Comparison of ENCODE assay signal across 9 cellular contexts in genomic region chr1:156659672-156659993, GRCh38. TPM values are rescaled to one million over a fixed set of nuclear protein-coding genes. Genes with fewer than 3 reads are reported as not detected.
A peak's percentile ranks its signal among the peaks of the same experiment; 100 is the strongest.
DNase-seq lines count a peak whose midpoint lies in the region; ATAC-seq, FAIRE-seq and TF ChIP-seq lines count a peak whose summit lies in the region.
"Had no signal": no experiment of that assay in that cellular context is flagged by ENCODE, and none has a peak within 500 bp of the region (broad histone marks: within the 10 kb centered on the region; RNA-seq: fewer than 3 reads in every experiment).

No MANE protein-coding gene starts in this region.

- peaks cover 48% of the 10 kb centered on the region; the same call in 2 of the 3 replicates for H3K36me3 ChIP-seq in K562 (ENCODE audit: control insufficient read depth, insufficient read depth, low read length)

- no peak for TF ChIP-seq EP300 in K562 (IDR thresholded peaks at IDR 0.05; ENCODE audit: low read length)

- FAIRE-seq in K562 (lab: Jason Lieb, UNC): no peak

- H4K20me1 ChIP-seq in K562 (replicated peaks; ENCODE audit: control insufficient read depth, insufficient read depth, low read length): peaks cover 52% of the 10 kb centered on the region

- H3K9me1 ChIP-seq in K562 (ENCODE audit: control insufficient read depth, insufficient read depth, low read length): peaks cover 34% of the 10 kb centered on the region

- CTCF ChIA-PET in AG04450 (lab: Charles Lee): interaction anchor here (0.7 to 7.5 kb wide), 24 partner anchors 8 to 274 kb away, joined by 3 to 204 read pairs (median 5); partner anchors contain the start of genes CRABP2, ISG20L2, LRRC71 and METTL25B
- CTCF ChIA-PET in K562 (lab: Yijun Ruan, JAX; ENCODE audit: low intra/inter-chr PET ratio): interaction anchor here (0.6 to 5.1 kb wide), 7 partner anchors 19 to 230 kb away, joined by 3 to 110 read pairs (median 35); partner anchors contain the start of genes CRABP2 and NES

- POLR2A ChIA-PET in AG04450 (lab: Yijun Ruan, JAX) (interaction anchor here (0.8 kb wide), 1 partner anchor 36 kb away, joined by 4 read pairs; no protein-coding TSS in a partner anchor), K562 (lab: Yijun Ruan, JAX) (interaction anchor here (0.6 to 2.9 kb wide), 9 partner anchors 10 to 235 kb away, joined by 3 to 12 read pairs (median 4); partner anchors contain the start of genes ISG20L2 and METTL25B)

- H3K9me3 Mint-ChIP-seq in HFFc6: no peaks in the 10 kb centered on the region
- no peaks in the 10 kb centered on the region for H3K9me3 Mint-ChIP-seq in naive B cell

- 14% methylated on average over 6 of the region's 6 CpGs for WGBS in K562 (ENCODE audit: insufficient coverage, low coverage, missing lambda C conversion rate)

- H3K4me1 Mint-ChIP-seq in HFFc6 (ENCODE audit: low read depth) (peaks cover 67% of the 10 kb centered on the region), naive B cell (peaks cover 72 to 90% (median 87%) of the 10 kb centered on the region in 3 donors)

- H3K4me3 ChIP-seq in AG04450 (ENCODE audit: low read depth, low read length): no peak overlapping the region
- H3K4me3 ChIP-seq in K562: peak overlapping the region; percentile 79

- no peak for ATAC-seq in K562
- no peak for ATAC-seq in naive B cell (ENCODE audit: low read depth in 2 of 2)
- no peak for ATAC-seq in GM21367 (IDR thresholded peaks at IDR 0.05; ENCODE audit: unreplicated experiment)
- no peak for ATAC-seq in GM19397 (IDR thresholded peaks at IDR 0.05; ENCODE audit: unreplicated experiment)

- H3K27ac ChIP-seq in AG04450 (ENCODE audit: low read depth, low read length): peak overlapping the region; percentile 47
- peak overlapping the region; percentile 68; the same call in 2 of the 3 replicates for H3K27ac ChIP-seq in K562 (ENCODE audit: extremely low read depth, low read depth, low read length)

- peak overlapping the region; percentile 81 for H3K27ac Mint-ChIP-seq in HFFc6
- peak overlapping the region in 3 of 6 donors; percentile 32 to 80 (median 37) for H3K27ac Mint-ChIP-seq in naive B cell

- peaks cover 28% of the 10 kb centered on the region for H3K27me3 ChIP-seq in AG04450 (ENCODE audit: control insufficient read depth, insufficient read depth, low read length)
- H3K27me3 ChIP-seq in K562 (ENCODE audit: control insufficient read depth in 2 of 2, insufficient read depth in 2 of 2, low read length in 2 of 2): no peaks in the 10 kb centered on the region

- peak overlapping the region; percentile 77 to 92 for H3K9ac ChIP-seq in K562 (ENCODE audit: insufficient read depth in 1 of 2, low read depth in 2 of 2, low read length in 2 of 2)

- no peak for TF ChIP-seq POLR2A in K562 (conservative IDR thresholded peaks at IDR 0.05)

- DNase-seq in AG04450 (ENCODE audit: low read depth, low spot score) (no peak), HFFc6 (no peak), K562 (ENCODE audit: extremely low read depth in 1 of 4, low spot score in 3 of 4) (no peak), naive B cell (no peak), NCI-H526 (lab: John Stamatoyannopoulos, UW) (no peak)
- DNase-seq in stimulated activated CD4-positive, alpha-beta T cell treated with anti-CD3 and anti-CD28 coated beads, Interleukin-2, amount 100 ng/mL, for 24 hours: no peak

- peaks cover 76% of the 10 kb centered on the region for H3K79me2 ChIP-seq in K562 (ENCODE audit: control insufficient read depth, insufficient read depth, low read length)

- H3K27me3 Mint-ChIP-seq in HFFc6 (ENCODE audit: insufficient read depth) (peaks cover 19% of the 10 kb centered on the region), naive B cell (peaks cover 19 to 59% (median 35%) of the 10 kb centered on the region in 3 donors)

- H3K36me3 Mint-ChIP-seq in HFFc6 (ENCODE audit: low read depth): no peaks in the 10 kb centered on the region
- no peaks in the 10 kb centered on the region for H3K36me3 Mint-ChIP-seq in naive B cell

- H3K9me3 ChIP-seq in AG04450 (ENCODE audit: control insufficient read depth, insufficient read depth, low read length) (no peaks in the 10 kb centered on the region; the same call in 1 of the 2 replicates), K562 (replicated peaks; ENCODE audit: control insufficient read depth, insufficient read depth, low read depth, low read length) (no peaks in the 10 kb centered on the region)

- in situ Hi-C loops in K562 (cut with MboI): no loop called here

- H3K4me2 ChIP-seq in K562 (ENCODE audit: insufficient read depth, low read length): peak overlapping the region; percentile 93

- H3K4me1 ChIP-seq in K562 (replicated peaks in 1 of 2; ENCODE audit: control insufficient read depth in 2 of 2, insufficient read depth in 2 of 2, low read length in 2 of 2): peaks cover 66 to 79% of the 10 kb centered on the region in 2 experiments

- no TSS peak for BruUV-seq in K562 (replicated peaks; lab: Mats Ljungman, UMichigan)

- H2AFZ ChIP-seq in K562 (ENCODE audit: low read depth, low read length): no peak overlapping the region

- no peak for TF ChIP-seq RAD21 in K562 (CRISPR knock-in tag; conservative IDR thresholded peaks at IDR 0.05 in 1 of 2, IDR thresholded peaks at IDR 0.05 in 1 of 2)

- H3K4me3 Mint-ChIP-seq in HFFc6 (peak overlapping the region; percentile 73), naive B cell (peak overlapping the region in 6 of 8 donors; percentile 15 to 72 (median 62))

- TF ChIP-seq CTCF in AG04450 (IDR thresholded peaks at IDR 0.05; ENCODE audit: low read depth, low read length) (no peak), HFFc6 (IDR thresholded peaks at IDR 0.05) (no peak), K562 (IDR thresholded peaks at IDR 0.05 in 2 of 3, conservative IDR thresholded peaks at IDR 0.05 in 1 of 3; ENCODE audit: insufficient read depth in 2 of 3, low read depth in 1 of 3, low read length in 3 of 3) (no peak)

- intact Hi-C loops in K562 (cut with micrococcal nuclease): no loop called here

RNA-seq across cellular contexts. Expression of gene NES, which starts 17.6 kb away (rescaled TPM):
- 15.7 and 19.2 TPM in 2 replicates for polyA plus RNA-seq in AG04450 (2011; rRNA removed)
- polyA minus RNA-seq in AG04450 (2011; rRNA and poly(A)+ RNA removed): 18.7 and 20.4 TPM in 2 replicates
- 100 to 1,000 TPM; 106 to 126 (median 116) TPM for total RNA-seq in HFFc6 (2021; fragmentation: NEBNext Ultra II Directional; extraction: Animal tissue kit (Norgen Biotek cat#: 25700))
- total RNA-seq in K562 (2011; cell fraction: chromatin; rRNA removed; ENCODE audit: low replicate concordance): 1.5 and 2.0 TPM in 2 replicates
- total RNA-seq in K562 (2011; cell fraction: nucleolus; rRNA removed): 1.7 TPM in 2 replicates
- 1.8 and 3.1 TPM in 2 replicates for total RNA-seq in K562 (2011; cell fraction: nucleoplasm; rRNA removed)
- 5.8 and 6.6 TPM in 2 replicates for total RNA-seq in K562 (2014; rRNA removed)
- total RNA-seq in K562 (2014; rRNA removed; fragmentation: Illumina TruSeq; extraction: Trizol): 3.3 and 4.1 TPM in 2 replicates
- 4.8 and 4.9 TPM in 2 replicates for total RNA-seq in K562 (2015; rRNA removed; fragmentation: Illumina TruSeq; extraction: Trizol)
- total RNA-seq in K562 (2021): 5.5 and 8.6 TPM in 2 replicates
- 2.7 TPM in 2 replicates for polyA plus RNA-seq in K562 (2011; rRNA removed)
- polyA plus RNA-seq in K562 (2011; cell fraction: cytosol; rRNA removed): 1.5 and 2.5 TPM in 2 replicates
- 3.2 and 5.5 TPM in 2 replicates for polyA plus RNA-seq in K562 (2011; cell fraction: nucleus; rRNA removed)
- polyA plus RNA-seq in K562 (2012): 6.5 and 7.0 TPM in 2 replicates
- polyA plus RNA-seq in K562 (2014; fragmentation: Illumina TruSeq; extraction: Trizol): 5.4 and 6.3 TPM in 2 replicates
- under 1 TPM; 0.10 to 0.13 TPM for polyA plus RNA-seq in K562 (2014; fragmentation: Nextera tagmentation; extraction: Ambion mirVana)
- 2.5 and 4.2 TPM in 2 replicates for polyA plus RNA-seq in K562 (2014; rRNA removed)
- polyA minus RNA-seq in K562 (2011; rRNA and poly(A)+ RNA removed): 2.3 and 2.4 TPM in 2 replicates
- 3.8 and 5.4 TPM in 2 replicates for polyA minus RNA-seq in K562 (2011; cell fraction: cytosol; rRNA and poly(A)+ RNA removed)
- 1.2 and 1.4 TPM in 2 replicates for polyA minus RNA-seq in K562 (2011; cell fraction: nucleus; rRNA and poly(A)+ RNA removed)
- polyA plus RNA-seq in naive B cell (ENCODE audit: low read depth in 6 of 6): not detected

RNA-seq across cellular contexts. Expression of gene BCAN, which starts 17.7 kb away (rescaled TPM):
- polyA plus RNA-seq in AG04450 (2011; rRNA removed): 0.05 TPM in 1 of 2 replicates, not detected in the other
- not detected in 2 replicates for polyA minus RNA-seq in AG04450 (2011; rRNA and poly(A)+ RNA removed)
- not detected for total RNA-seq in HFFc6 (2021; fragmentation: NEBNext Ultra II Directional; extraction: Animal tissue kit (Norgen Biotek cat#: 25700))
- 0.12 TPM in 1 of 2 replicates, not detected in the other for total RNA-seq in K562 (2011; cell fraction: chromatin; rRNA removed; ENCODE audit: low replicate concordance)
- 0.17 and 0.26 TPM in 2 replicates for total RNA-seq in K562 (2011; cell fraction: nucleolus; rRNA removed)
- total RNA-seq in K562 (2011; cell fraction: nucleoplasm; rRNA removed): not detected in 2 replicates
- total RNA-seq in K562 (2014; rRNA removed): 0.12 TPM in 1 of 2 replicates, not detected in the other
- total RNA-seq in K562 (2014; rRNA removed; fragmentation: Illumina TruSeq; extraction: Trizol): not detected in 2 replicates
- 0.08 TPM in 1 of 2 replicates, not detected in the other for total RNA-seq in K562 (2015; rRNA removed; fragmentation: Illumina TruSeq; extraction: Trizol)
- 0.22 TPM in 1 of 2 replicates, not detected in the other for total RNA-seq in K562 (2021)
- 0.06 and 0.09 TPM in 2 replicates for polyA plus RNA-seq in K562 (2011; rRNA removed)
- polyA plus RNA-seq in K562 (2011; cell fraction: cytosol; rRNA removed): 0.04 and 0.25 TPM in 2 replicates
- polyA plus RNA-seq in K562 (2011; cell fraction: nucleus; rRNA removed): 0.06 and 0.21 TPM in 2 replicates
- polyA plus RNA-seq in K562 (2012): 0.35 and 0.52 TPM in 2 replicates
- 0.19 and 0.33 TPM in 2 replicates for polyA plus RNA-seq in K562 (2014; fragmentation: Illumina TruSeq; extraction: Trizol)
- polyA plus RNA-seq in K562 (2014; fragmentation: Nextera tagmentation; extraction: Ambion mirVana): under 1 TPM in 1 of 2 experiments, not detected in 1; 0.04 TPM
- 0.22 and 0.23 TPM in 2 replicates for polyA plus RNA-seq in K562 (2014; rRNA removed)
- not detected in 2 replicates for polyA minus RNA-seq in K562 (2011; rRNA and poly(A)+ RNA removed)
- not detected in 2 replicates for polyA minus RNA-seq in K562 (2011; cell fraction: cytosol; rRNA and poly(A)+ RNA removed)
- not detected in 2 replicates for polyA minus RNA-seq in K562 (2011; cell fraction: nucleus; rRNA and poly(A)+ RNA removed)
- not detected for polyA plus RNA-seq in naive B cell (ENCODE audit: low read depth in 6 of 6)
- total RNA-seq: Daoy had no signal

RNA-seq across cellular contexts. Expression of gene HAPLN2, which starts 40.4 kb away (rescaled TPM):
- not detected in 2 replicates for polyA plus RNA-seq in AG04450 (2011; rRNA removed)
- not detected in 2 replicates for polyA minus RNA-seq in AG04450 (2011; rRNA and poly(A)+ RNA removed)
- total RNA-seq in HFFc6 (2021; fragmentation: NEBNext Ultra II Directional; extraction: Animal tissue kit (Norgen Biotek cat#: 25700)): not detected
- 1.4 TPM in 1 of 2 replicates, not detected in the other for total RNA-seq in K562 (2011; cell fraction: chromatin; rRNA removed; ENCODE audit: low replicate concordance)
- total RNA-seq in K562 (2011; cell fraction: nucleolus; rRNA removed): 3.0 TPM in 2 replicates
- 0.53 and 0.88 TPM in 2 replicates for total RNA-seq in K562 (2011; cell fraction: nucleoplasm; rRNA removed)
- total RNA-seq in K562 (2014; rRNA removed): 3.1 and 3.8 TPM in 2 replicates
- total RNA-seq in K562 (2014; rRNA removed; fragmentation: Illumina TruSeq; extraction: Trizol): not detected in 2 replicates
- total RNA-seq in K562 (2015; rRNA removed; fragmentation: Illumina TruSeq; extraction: Trizol): 0.14 and 0.19 TPM in 2 replicates
- 3.6 and 5.2 TPM in 2 replicates for total RNA-seq in K562 (2021)
- polyA plus RNA-seq in K562 (2011; rRNA removed): 0.39 and 0.76 TPM in 2 replicates
- polyA plus RNA-seq in K562 (2011; cell fraction: cytosol; rRNA removed): 1.3 and 4.1 TPM in 2 replicates
- polyA plus RNA-seq in K562 (2011; cell fraction: nucleus; rRNA removed): 6.5 and 10.9 TPM in 2 replicates
- 0.95 and 3.3 TPM in 2 replicates for polyA plus RNA-seq in K562 (2012)
- polyA plus RNA-seq in K562 (2014; fragmentation: Illumina TruSeq; extraction: Trizol): 0.17 TPM in 1 of 2 replicates, not detected in the other
- not detected for polyA plus RNA-seq in K562 (2014; fragmentation: Nextera tagmentation; extraction: Ambion mirVana)
- polyA plus RNA-seq in K562 (2014; rRNA removed): 4.4 and 4.5 TPM in 2 replicates
- polyA minus RNA-seq in K562 (2011; rRNA and poly(A)+ RNA removed): 0.35 TPM in 1 of 2 replicates, not detected in the other
- not detected in 2 replicates for polyA minus RNA-seq in K562 (2011; cell fraction: cytosol; rRNA and poly(A)+ RNA removed)
- polyA minus RNA-seq in K562 (2011; cell fraction: nucleus; rRNA and poly(A)+ RNA removed): 3.1 and 3.8 TPM in 2 replicates
- polyA plus RNA-seq in naive B cell (ENCODE audit: low read depth in 6 of 6): not detected

RNA-seq across cellular contexts. Expression of gene CRABP2, which starts 45.8 kb away (rescaled TPM):
- polyA plus RNA-seq in AG04450 (2011; rRNA removed) (12.8 and 15.5 TPM in 2 replicates), K562 (2011; rRNA removed) (0.50 and 1.5 TPM in 2 replicates), K562 (2014; fragmentation: Illumina TruSeq; extraction: Trizol) (1.9 and 2.5 TPM in 2 replicates), K562 (2014; fragmentation: Nextera tagmentation; extraction: Ambion mirVana) (under 1 TPM; 0.30 to 0.52 TPM), K562 (2014; rRNA removed) (0.82 and 1.2 TPM in 2 replicates), naive B cell (ENCODE audit: low read depth in 6 of 6) (under 1 TPM in 1 of 6 donors, not detected in 5; 0.29 TPM)
- 5.4 and 5.8 TPM in 2 replicates for polyA minus RNA-seq in AG04450 (2011; rRNA and poly(A)+ RNA removed)
- 10 to 100 TPM; 55.9 to 70.4 (median 59.2) TPM for total RNA-seq in HFFc6 (2021; fragmentation: NEBNext Ultra II Directional; extraction: Animal tissue kit (Norgen Biotek cat#: 25700))
- 0.86 TPM in 1 of 2 replicates, not detected in the other for total RNA-seq in K562 (2011; cell fraction: chromatin; rRNA removed; ENCODE audit: low replicate concordance)
- total RNA-seq in K562 (2011; cell fraction: nucleolus; rRNA removed): 0.39 and 1.0 TPM in 2 replicates
- total RNA-seq in K562 (2011; cell fraction: nucleoplasm; rRNA removed): 0.44 TPM in 1 of 2 replicates, not detected in the other
- total RNA-seq in K562 (2014; rRNA removed) (0.86 and 1.2 TPM in 2 replicates), K562 (2014; rRNA removed; fragmentation: Illumina TruSeq; extraction: Trizol) (0.32 and 0.36 TPM in 2 replicates), K562 (2015; rRNA removed; fragmentation: Illumina TruSeq; extraction: Trizol) (0.72 and 1.3 TPM in 2 replicates), K562 (2021) (1.5 and 1.6 TPM in 2 replicates)
- polyA plus RNA-seq in K562 (2011; cell fraction: cytosol; rRNA removed): 0.58 and 1.3 TPM in 2 replicates
- polyA plus RNA-seq in K562 (2011; cell fraction: nucleus; rRNA removed): 1.8 and 2.6 TPM in 2 replicates
- 2.6 and 2.9 TPM in 2 replicates for polyA plus RNA-seq in K562 (2012)
- 0.28 and 0.72 TPM in 2 replicates for polyA minus RNA-seq in K562 (2011; rRNA and poly(A)+ RNA removed)
- not detected in 2 replicates for polyA minus RNA-seq in K562 (2011; cell fraction: cytosol; rRNA and poly(A)+ RNA removed)
- not detected in 2 replicates for polyA minus RNA-seq in K562 (2011; cell fraction: nucleus; rRNA and poly(A)+ RNA removed)

RNA-seq across cellular contexts. Expression of gene GPATCH4, which starts 58.4 kb away (rescaled TPM):
- polyA plus RNA-seq in AG04450 (2011; rRNA removed): 23.1 and 27.6 TPM in 2 replicates
- 17.9 and 22.8 TPM in 2 replicates for polyA minus RNA-seq in AG04450 (2011; rRNA and poly(A)+ RNA removed)
- 10 to 100 TPM; 25.0 to 35.8 (median 32.7) TPM for total RNA-seq in HFFc6 (2021; fragmentation: NEBNext Ultra II Directional; extraction: Animal tissue kit (Norgen Biotek cat#: 25700))
- total RNA-seq in K562 (2011; cell fraction: chromatin; rRNA removed; ENCODE audit: low replicate concordance): 75.8 and 111 TPM in 2 replicates
- total RNA-seq in K562 (2011; cell fraction: nucleolus; rRNA removed): 69.5 and 70.0 TPM in 2 replicates
- 69.2 and 102 TPM in 2 replicates for total RNA-seq in K562 (2011; cell fraction: nucleoplasm; rRNA removed)
- 43.7 and 47.5 TPM in 2 replicates for total RNA-seq in K562 (2014; rRNA removed)
- total RNA-seq in K562 (2014; rRNA removed; fragmentation: Illumina TruSeq; extraction: Trizol): 73.1 and 76.5 TPM in 2 replicates
- total RNA-seq in K562 (2015; rRNA removed; fragmentation: Illumina TruSeq; extraction: Trizol): 75.8 and 79.5 TPM in 2 replicates
- total RNA-seq in K562 (2021): 45.8 and 51.4 TPM in 2 replicates
- 51.5 and 57.9 TPM in 2 replicates for polyA plus RNA-seq in K562 (2011; rRNA removed)
- polyA plus RNA-seq in K562 (2011; cell fraction: cytosol; rRNA removed): 29.4 and 32.0 TPM in 2 replicates
- 51.1 and 51.7 TPM in 2 replicates for polyA plus RNA-seq in K562 (2011; cell fraction: nucleus; rRNA removed)
- polyA plus RNA-seq in K562 (2012): 27.1 and 86.2 TPM in 2 replicates
- polyA plus RNA-seq in K562 (2014; fragmentation: Illumina TruSeq; extraction: Trizol): 94.7 and 105 TPM in 2 replicates
- polyA plus RNA-seq in K562 (2014; fragmentation: Nextera tagmentation; extraction: Ambion mirVana): 10 to 100 TPM; 82.1 to 90.8 TPM
- 53.9 and 59.3 TPM in 2 replicates for polyA plus RNA-seq in K562 (2014; rRNA removed)
- polyA minus RNA-seq in K562 (2011; rRNA and poly(A)+ RNA removed): 72.9 and 74.3 TPM in 2 replicates
- polyA minus RNA-seq in K562 (2011; cell fraction: cytosol; rRNA and poly(A)+ RNA removed): 17.4 and 29.2 TPM in 2 replicates
- polyA minus RNA-seq in K562 (2011; cell fraction: nucleus; rRNA and poly(A)+ RNA removed): 49.8 and 60.9 TPM in 2 replicates
- polyA plus RNA-seq in naive B cell (ENCODE audit: low read depth in 6 of 6): 10 to 100 TPM; 16.6 to 47.9 (median 28.7) TPM
